Comparison of ENCODE assay signal across 16 cellular contexts in the genomic region with DNA sequence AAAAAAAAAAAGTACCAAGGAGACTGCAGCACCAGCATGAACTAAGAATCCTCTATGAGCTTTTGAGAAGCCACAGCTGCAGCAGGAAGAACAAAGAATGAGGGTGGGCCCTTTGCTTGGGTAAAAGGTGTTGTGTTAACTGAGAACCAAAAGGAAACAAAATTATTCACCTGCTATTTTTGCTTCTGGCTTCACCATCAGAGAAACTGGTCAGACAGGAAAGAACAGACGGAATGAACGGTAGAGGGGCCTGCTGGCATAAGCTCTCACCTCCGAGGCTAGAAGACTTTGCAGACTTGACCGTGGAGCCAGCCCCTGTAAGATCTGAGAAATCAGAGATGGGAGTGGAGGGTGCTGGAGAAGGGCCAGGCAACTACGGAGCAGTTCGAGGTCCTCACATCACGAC. TPM values are rescaled to one million over a fixed set of nuclear protein-coding genes. Genes with fewer than 3 reads are reported as not detected.
A peak's percentile ranks its signal among the peaks of the same experiment; 100 is the strongest.
DNase-seq lines count a peak whose midpoint lies in the region; ATAC-seq and TF ChIP-seq lines count a peak whose summit lies in the region.
"Had no signal": no experiment of that assay in that cellular context is flagged by ENCODE, and none has a peak within 500 bp of the region (broad histone marks: within the 10 kb centered on the region; RNA-seq: fewer than 3 reads in every experiment).

No MANE protein-coding gene starts in this region.

- no peaks in the 10 kb centered on the region for H3K36me3 ChIP-seq in hepatocyte (replicated peaks; ENCODE audit: insufficient read depth, low read depth)
- H3K36me3 ChIP-seq: cardiac muscle cell had no signal

- H3K9me3 ChIP-seq in hepatocyte (ENCODE audit: low read depth) = no peaks in the 10 kb centered on the region
- H3K9me3 ChIP-seq: Caco-2, SK-N-SH, testis had no signal

- DNase-seq in activated CD4-positive, alpha-beta T cell treated with anti-CD3 and anti-CD28 coated beads for 36 hours = no peak
- DNase-seq in activated CD4-positive, alpha-beta T cell treated with anti-CD3 and anti-CD28 coated beads for 48 hours = no peak
- DNase-seq in NCI-H2029 (lab: John Stamatoyannopoulos, UW) (peak; percentile 41), cerebellar nuclear complex (lab: John Stamatoyannopoulos, UW) (no peak), hepatocyte (ENCODE audit: low spot score) (no peak)
- no peak for DNase-seq in activated naive CD8-positive, alpha-beta T cell treated with anti-CD3 and anti-CD28 coated beads for 36 hours
- no peak for DNase-seq in stimulated activated effector memory CD8-positive, alpha-beta T cell treated with anti-CD3 and anti-CD28 coated beads, Interleukin-12 subunit alpha, Interleukin-12 subunit beta, amount 100 ng/mL, for 72 hours (ENCODE audit: low spot score in 2 of 2)
- no peak for DNase-seq in activated effector memory CD4-positive, alpha-beta T cell treated with anti-CD3 and anti-CD28 coated beads, Interleukin-2, amount 50 U/mL, for 16 hours
- DNase-seq: Caco-2; effector memory CD4-positive, alpha-beta T cell; KG1; NCI-H1417; NCI-H345; SK-N-SH; testis had no signal

- H3K27me3 ChIP-seq in hepatocyte = no peaks in the 10 kb centered on the region
- H3K27me3 ChIP-seq: cardiac muscle cell, testis had no signal

- POLR2A ChIA-PET in activated CD4-positive, alpha-beta T cell treated with anti-CD3 and anti-CD28 coated beads for 36 hours (lab: Charles Lee) = interaction anchor here (0.6 to 1.0 kb wide), 4 partner anchors 31 to 292 kb away, joined by 3 to 6 read pairs (median 4); partner anchors contain the start of gene IFNAR1

- WGBS in hepatocyte (ENCODE audit: low lambda C conversion rate, missing lambda C conversion rate) = 63% methylated on average over 7 of the region's 7 CpGs

- no peak overlapping the region for H2AFZ ChIP-seq in hepatocyte

- intact Hi-C loops in activated CD4-positive, alpha-beta T cell treated with anti-CD3 and anti-CD28 coated beads for 36 hours (cut with DNase I, micrococcal nuclease) = no loop called here

- peak; percentile 40 for ATAC-seq in activated CD4-positive, alpha-beta T cell treated with anti-CD3 and anti-CD28 coated beads for 36 hours
- ATAC-seq in stimulated activated effector memory CD8-positive, alpha-beta T cell treated with anti-CD3 and anti-CD28 coated beads, Interleukin-12 subunit alpha, Interleukin-12 subunit beta, amount 100 ng/mL, for 72 hours = no peak

- no peaks in the 10 kb centered on the region for H3K9me3 Mint-ChIP-seq in activated CD4-positive, alpha-beta T cell treated with anti-CD3 and anti-CD28 coated beads for 36 hours (ENCODE audit: low read depth)
- no peaks in the 10 kb centered on the region for H3K9me3 Mint-ChIP-seq in activated naive CD8-positive, alpha-beta T cell treated with anti-CD3 and anti-CD28 coated beads for 36 hours
- no peaks in the 10 kb centered on the region for H3K9me3 Mint-ChIP-seq in stimulated activated effector memory CD8-positive, alpha-beta T cell treated with anti-CD3 and anti-CD28 coated beads, Interleukin-12 subunit alpha, Interleukin-12 subunit beta, amount 100 ng/mL, for 72 hours

- H3K79me2 ChIP-seq in hepatocyte = no peaks in the 10 kb centered on the region

- H3K4me3 ChIP-seq in hepatocyte = no peak overlapping the region
- H3K4me3 ChIP-seq: cardiac muscle cell, testis had no signal

- TF ChIP-seq CTCF in hepatocyte (IDR thresholded peaks at IDR 0.05; ENCODE audit: poor library complexity) = no peak

- CTCF ChIA-PET in activated CD4-positive, alpha-beta T cell treated with anti-CD3 and anti-CD28 coated beads for 36 hours (lab: Charles Lee) = interaction anchor here (0.7 to 1.2 kb wide), 3 partner anchors 19 to 324 kb away, joined by 3 to 4 read pairs (median 4); no protein-coding TSS in a partner anchor

- H3K9me2 ChIP-seq in hepatocyte (replicated peaks; ENCODE audit: insufficient read depth) = no peaks in the 10 kb centered on the region
- H3K9me2 ChIP-seq: SK-N-SH had no signal

- no peaks in the 10 kb centered on the region for H4K20me1 ChIP-seq in hepatocyte (ENCODE audit: insufficient read depth, poor library complexity, severe bottlenecking)

- peak overlapping the region; percentile 61 for H3K27ac Mint-ChIP-seq in activated CD4-positive, alpha-beta T cell treated with anti-CD3 and anti-CD28 coated beads for 36 hours
- peak overlapping the region; percentile 74 for H3K27ac Mint-ChIP-seq in activated naive CD8-positive, alpha-beta T cell treated with anti-CD3 and anti-CD28 coated beads for 36 hours
- H3K27ac Mint-ChIP-seq in stimulated activated effector memory CD8-positive, alpha-beta T cell treated with anti-CD3 and anti-CD28 coated beads, Interleukin-12 subunit alpha, Interleukin-12 subunit beta, amount 100 ng/mL, for 72 hours = peak overlapping the region; percentile 83

- no peaks in the 10 kb centered on the region for H3K27me3 Mint-ChIP-seq in activated CD4-positive, alpha-beta T cell treated with anti-CD3 and anti-CD28 coated beads for 36 hours
- no peaks in the 10 kb centered on the region for H3K27me3 Mint-ChIP-seq in activated naive CD8-positive, alpha-beta T cell treated with anti-CD3 and anti-CD28 coated beads for 36 hours

- no peak overlapping the region for H3K4me2 ChIP-seq in hepatocyte
- H3K4me2 ChIP-seq: SK-N-SH had no signal

- no peak overlapping the region for H3K4me3 Mint-ChIP-seq in activated CD4-positive, alpha-beta T cell treated with anti-CD3 and anti-CD28 coated beads for 36 hours
- peak overlapping the region; percentile 18 for H3K4me3 Mint-ChIP-seq in activated naive CD8-positive, alpha-beta T cell treated with anti-CD3 and anti-CD28 coated beads for 36 hours
- no peak overlapping the region for H3K4me3 Mint-ChIP-seq in stimulated activated effector memory CD8-positive, alpha-beta T cell treated with anti-CD3 and anti-CD28 coated beads, Interleukin-12 subunit alpha, Interleukin-12 subunit beta, amount 100 ng/mL, for 72 hours

- no peaks in the 10 kb centered on the region for H3K4me1 ChIP-seq in hepatocyte (ENCODE audit: insufficient read depth)
- H3K4me1 ChIP-seq: Caco-2 had no signal

- no peak overlapping the region for H3K27ac ChIP-seq in hepatocyte
- H3K27ac ChIP-seq: cardiac muscle cell, testis had no signal

- peaks cover 35% of the 10 kb centered on the region for H3K4me1 Mint-ChIP-seq in activated CD4-positive, alpha-beta T cell treated with anti-CD3 and anti-CD28 coated beads for 36 hours
- H3K4me1 Mint-ChIP-seq in activated naive CD8-positive, alpha-beta T cell treated with anti-CD3 and anti-CD28 coated beads for 36 hours = peaks cover 29% of the 10 kb centered on the region
- peaks cover 20% of the 10 kb centered on the region for H3K4me1 Mint-ChIP-seq in stimulated activated effector memory CD8-positive, alpha-beta T cell treated with anti-CD3 and anti-CD28 coated beads, Interleukin-12 subunit alpha, Interleukin-12 subunit beta, amount 100 ng/mL, for 72 hours

- H3K36me3 Mint-ChIP-seq in activated CD4-positive, alpha-beta T cell treated with anti-CD3 and anti-CD28 coated beads for 36 hours (ENCODE audit: low read depth) = peaks cover 43% of the 10 kb centered on the region
- peaks cover 32% of the 10 kb centered on the region for H3K36me3 Mint-ChIP-seq in activated naive CD8-positive, alpha-beta T cell treated with anti-CD3 and anti-CD28 coated beads for 36 hours
- H3K36me3 Mint-ChIP-seq in stimulated activated effector memory CD8-positive, alpha-beta T cell treated with anti-CD3 and anti-CD28 coated beads, Interleukin-12 subunit alpha, Interleukin-12 subunit beta, amount 100 ng/mL, for 72 hours = peaks cover 35% of the 10 kb centered on the region

RNA-seq across cellular contexts. Expression of gene IL10RB, which starts 27.6 kb away (rescaled TPM):
- 10 to 100 TPM; 22.8 to 25.0 TPM for total RNA-seq in activated CD4-positive, alpha-beta T cell treated with anti-CD3 and anti-CD28 coated beads for 36 hours
- 10 to 100 TPM; 25.3 to 25.9 TPM for total RNA-seq in activated naive CD8-positive, alpha-beta T cell treated with anti-CD3 and anti-CD28 coated beads for 36 hours
- total RNA-seq in hepatocyte = 27.1 and 30.2 TPM in 2 replicates
- polyA plus RNA-seq in hepatocyte = 23.4 and 29.2 TPM in 2 replicates

RNA-seq across cellular contexts. Expression of gene IFNAR1, which starts 31.0 kb away (rescaled TPM):
- total RNA-seq in activated CD4-positive, alpha-beta T cell treated with anti-CD3 and anti-CD28 coated beads for 36 hours = 10 to 100 TPM; 21.8 to 29.6 TPM
- 10 to 100 TPM; 32.3 to 34.7 TPM for total RNA-seq in activated naive CD8-positive, alpha-beta T cell treated with anti-CD3 and anti-CD28 coated beads for 36 hours
- total RNA-seq in hepatocyte = 23.1 and 26.9 TPM in 2 replicates
- polyA plus RNA-seq in hepatocyte = 29.0 and 33.4 TPM in 2 replicates
